Comparison of ENCODE assay signal across 9 cellular contexts in genomic region chr6:13795041-13795748, GRCh38. TPM values are rescaled to one million over a fixed set of nuclear protein-coding genes. Genes with fewer than 3 reads are reported as not detected.
DNase-seq lines count a peak whose midpoint lies in the region; ATAC-seq, FAIRE-seq and TF ChIP-seq lines count a peak whose summit lies in the region.
"Had no signal": no experiment of that assay in that cellular context is flagged by ENCODE, and none has a peak within 500 bp of the region (broad histone marks: within the 10 kb centered on the region; RNA-seq: fewer than 3 reads in every experiment).

No MANE protein-coding gene starts in this region.

- no peak overlapping the region for H3K4me3 ChIP-seq in MG63
- no peak overlapping the region for H3K4me3 ChIP-seq in SJCRH30
- no peak overlapping the region for H3K4me3 ChIP-seq in gastroesophageal sphincter
- H3K4me3 ChIP-seq in tibial nerve = no peak overlapping the region
- H3K4me3 ChIP-seq: skin epidermis had no signal

- TF ChIP-seq POLR2A in H54 (IDR thresholded peaks at IDR 0.05; ENCODE audit: low read depth, low read length) (no peak), gastroesophageal sphincter (IDR thresholded peaks at IDR 0.05) (no peak), tibial nerve (IDR thresholded peaks at IDR 0.05) (no peak)

- peak overlapping the region; percentile 62 for H3K27ac Mint-ChIP-seq in osteocyte (ENCODE audit: unreplicated experiment)

- H3K4me1 Mint-ChIP-seq in osteocyte (ENCODE audit: unreplicated experiment) = peaks cover 13% of the 10 kb centered on the region

- H3K27me3 ChIP-seq in MG63 (no peaks in the 10 kb centered on the region), SJCRH30 (no peaks in the 10 kb centered on the region), gastroesophageal sphincter (no peaks in the 10 kb centered on the region), tibial nerve (no peaks in the 10 kb centered on the region)

- no peaks in the 10 kb centered on the region for H3K27me3 Mint-ChIP-seq in osteocyte (ENCODE audit: unreplicated experiment)

- 37 to 42% methylated on average over 8 of the region's 8 CpGs for WGBS in gastroesophageal sphincter (ENCODE audit: low coverage in 1 of 2), 2 donors
- WGBS in tibial nerve, 2 donors = 44 to 46% methylated on average over 8 of the region's 8 CpGs

- no peaks in the 10 kb centered on the region for H3K9me3 Mint-ChIP-seq in osteocyte (ENCODE audit: unreplicated experiment)

- H3K4me1 ChIP-seq in SJCRH30 = peaks cover 9% of the 10 kb centered on the region; the same call in 1 of the 2 replicates
- no peaks in the 10 kb centered on the region for H3K4me1 ChIP-seq in gastroesophageal sphincter
- no peaks in the 10 kb centered on the region for H3K4me1 ChIP-seq in tibial nerve

- peak overlapping the region; percentile 68 for H3K27ac ChIP-seq in SJCRH30
- no peak overlapping the region for H3K27ac ChIP-seq in gastroesophageal sphincter
- no peak overlapping the region for H3K27ac ChIP-seq in tibial nerve

- TF ChIP-seq EP300 in gastroesophageal sphincter (IDR thresholded peaks at IDR 0.05) (no peak), tibial nerve (IDR thresholded peaks at IDR 0.05) (no peak)

- FAIRE-seq in H54 (lab: Jason Lieb, UNC) = peak; percentile 97

- H3K4me3 Mint-ChIP-seq in osteocyte (ENCODE audit: unreplicated experiment) = no peak overlapping the region

- DNase-seq in ELR (ENCODE audit: low read depth) = peak; percentile 87
- DNase-seq in H54 (ENCODE audit: insufficient read length, low spot score) = peak; percentile 65
- peak; percentile 80 for DNase-seq in MG63
- DNase-seq in SJCRH30 = peak; percentile 66 to 84
- peak; percentile 64 for DNase-seq in activated effector memory CD4-positive, alpha-beta T cell treated with Interleukin-2 at 50 U/mL for 16 hours
- DNase-seq in osteocyte (ENCODE audit: extremely low spot score, unreplicated experiment) = peak; percentile 90
- peak; percentile 75 to 88 for DNase-seq in tibial nerve (ENCODE audit: low spot score in 2 of 2)

- no peaks in the 10 kb centered on the region for H3K9me3 ChIP-seq in MG63
- H3K9me3 ChIP-seq in SJCRH30 (replicated peaks) = no peaks in the 10 kb centered on the region
- H3K9me3 ChIP-seq in gastroesophageal sphincter = no peaks in the 10 kb centered on the region
- no peaks in the 10 kb centered on the region for H3K9me3 ChIP-seq in tibial nerve

- TF ChIP-seq CTCF in gastroesophageal sphincter (IDR thresholded peaks at IDR 0.05) = peak; percentile 88 to 92 (median 88)
- peak; percentile 96 for TF ChIP-seq CTCF in osteocyte (IDR thresholded peaks at IDR 0.05)
- TF ChIP-seq CTCF in tibial nerve (IDR thresholded peaks at IDR 0.05) = peak; percentile 75 to 93 (median 85)

- peaks cover 14% of the 10 kb centered on the region for H3K36me3 Mint-ChIP-seq in osteocyte (ENCODE audit: unreplicated experiment)

- H3K36me3 ChIP-seq in MG63 (peaks cover 45% of the 10 kb centered on the region), SJCRH30 (peaks cover 3% of the 10 kb centered on the region; the same call in 1 of the 2 replicates), gastroesophageal sphincter (peaks cover 0 to 68% of the 10 kb centered on the region in 2 donors), tibial nerve (peaks cover 2 to 56% (median 2%) of the 10 kb centered on the region in 3 donors)

- peak; percentile 90 for ATAC-seq in gastroesophageal sphincter

RNA-seq across cellular contexts. Expression of gene MCUR1, which starts 19.2 kb away (rescaled TPM):
- total RNA-seq in MG63 (2014; rRNA removed; shearing (Covaris generic); ENCODE audit: low replicate concordance) = 32.5 and 51.5 TPM in 2 replicates
- 15.3 and 16.0 TPM in 2 replicates for total RNA-seq in SJCRH30 (2014; rRNA removed; shearing (Covaris generic))
- total RNA-seq in gastroesophageal sphincter = 10 to 100 TPM in 3 of 4 donors, 1 to 10 TPM in 1; 8.5 to 18.6 (median 11.9) TPM
- 23.4 and 24.8 TPM in 2 replicates for total RNA-seq in osteocyte
- 10 to 100 TPM in 2 of 4 donors, 1 to 10 TPM in 2; 7.9 to 23.7 (median 9.9) TPM for total RNA-seq in tibial nerve
